2 cellular contexts compared by ENCODE assay signal in the genomic region with DNA sequence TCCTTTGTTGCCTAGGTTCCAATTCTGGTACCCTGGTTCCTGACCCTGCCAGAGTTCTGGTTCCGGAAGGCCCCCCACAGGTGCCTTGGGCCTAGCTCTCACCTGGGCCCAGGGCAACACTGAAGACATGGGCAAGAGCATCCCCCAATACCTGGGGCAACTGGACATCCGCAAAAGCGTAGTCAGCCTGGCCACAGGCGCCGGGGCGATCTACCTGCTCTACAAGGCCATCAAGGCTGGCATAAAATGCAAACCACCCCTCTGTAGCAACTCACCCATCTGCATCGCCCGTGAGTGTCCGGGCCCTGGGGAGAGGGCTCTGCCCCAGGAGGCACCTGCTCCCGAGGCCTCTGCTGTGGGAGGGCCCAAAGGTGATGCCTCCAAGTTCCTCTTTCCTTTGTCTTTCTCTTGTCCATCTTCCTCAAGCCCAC.
A peak's percentile ranks its signal among the peaks of the same experiment; 100 is the strongest.
TF ChIP-seq lines count a peak whose summit lies in the region.

ARMC12 (plus strand) TSS at position 51 of the 431 bp plus-strand sequence; CDS start at position 128, 77 bp downstream.

TF ChIP-seq in SK-N-SH treated with all-trans-retinoic acid at 6 μM for 48 hours, 23 proteins besides CTCF, POLR2A, EP300 and RAD21 (continued from another document):
- TF ChIP-seq, protein P1, sequence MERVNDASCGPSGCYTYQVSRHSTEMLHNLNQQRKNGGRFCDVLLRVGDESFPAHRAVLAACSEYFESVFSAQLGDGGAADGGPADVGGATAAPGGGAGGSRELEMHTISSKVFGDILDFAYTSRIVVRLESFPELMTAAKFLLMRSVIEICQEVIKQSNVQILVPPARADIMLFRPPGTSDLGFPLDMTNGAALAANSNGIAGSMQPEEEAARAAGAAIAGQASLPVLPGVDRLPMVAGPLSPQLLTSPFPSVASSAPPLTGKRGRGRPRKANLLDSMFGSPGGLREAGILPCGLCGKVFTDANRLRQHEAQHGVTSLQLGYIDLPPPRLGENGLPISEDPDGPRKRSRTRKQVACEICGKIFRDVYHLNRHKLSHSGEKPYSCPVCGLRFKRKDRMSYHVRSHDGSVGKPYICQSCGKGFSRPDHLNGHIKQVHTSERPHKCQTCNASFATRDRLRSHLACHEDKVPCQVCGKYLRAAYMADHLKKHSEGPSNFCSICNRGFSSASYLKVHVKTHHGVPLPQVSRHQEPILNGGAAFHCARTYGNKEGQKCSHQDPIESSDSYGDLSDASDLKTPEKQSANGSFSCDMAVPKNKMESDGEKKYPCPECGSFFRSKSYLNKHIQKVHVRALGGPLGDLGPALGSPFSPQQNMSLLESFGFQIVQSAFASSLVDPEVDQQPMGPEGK (CRISPR knock-in tag; IDR thresholded peaks at IDR 0.05; ENCODE audit: borderline replicate concordance), result no peak
- TF ChIP-seq, protein P2, sequence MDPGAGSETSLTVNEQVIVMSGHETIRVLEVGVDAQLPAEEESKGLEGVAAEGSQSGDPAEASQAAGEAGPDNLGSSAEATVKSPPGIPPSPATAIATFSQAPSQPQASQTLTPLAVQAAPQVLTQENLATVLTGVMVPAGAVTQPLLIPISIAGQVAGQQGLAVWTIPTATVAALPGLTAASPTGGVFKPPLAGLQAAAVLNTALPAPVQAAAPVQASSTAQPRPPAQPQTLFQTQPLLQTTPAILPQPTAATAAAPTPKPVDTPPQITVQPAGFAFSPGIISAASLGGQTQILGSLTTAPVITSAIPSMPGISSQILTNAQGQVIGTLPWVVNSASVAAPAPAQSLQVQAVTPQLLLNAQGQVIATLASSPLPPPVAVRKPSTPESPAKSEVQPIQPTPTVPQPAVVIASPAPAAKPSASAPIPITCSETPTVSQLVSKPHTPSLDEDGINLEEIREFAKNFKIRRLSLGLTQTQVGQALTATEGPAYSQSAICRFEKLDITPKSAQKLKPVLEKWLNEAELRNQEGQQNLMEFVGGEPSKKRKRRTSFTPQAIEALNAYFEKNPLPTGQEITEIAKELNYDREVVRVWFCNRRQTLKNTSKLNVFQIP (CRISPR knock-in tag; IDR thresholded peaks at IDR 0.05; ENCODE audit: borderline replicate concordance, low read depth), result no peak
- no peak for TF ChIP-seq ZNF8 (CRISPR knock-in tag; IDR thresholded peaks at IDR 0.05)
- no peak for TF ChIP-seq PPARA (CRISPR knock-in tag; IDR thresholded peaks at IDR 0.05; ENCODE audit: borderline replicate concordance)
- no peak for TF ChIP-seq ZNF70 (CRISPR knock-in tag; IDR thresholded peaks at IDR 0.05)
- no peak for TF ChIP-seq GLIS3 (CRISPR knock-in tag; IDR thresholded peaks at IDR 0.05)
- TF ChIP-seq CSRNP3 (CRISPR knock-in tag; IDR thresholded peaks at IDR 0.05), result no peak

TF ChIP-seq in K562, 482 proteins besides CTCF, POLR2A, EP300 and RAD21 (continued from another document):
- TF ChIP-seq RFX1 (IDR thresholded peaks at IDR 0.05), result no peak
- TF ChIP-seq, protein P3, sequence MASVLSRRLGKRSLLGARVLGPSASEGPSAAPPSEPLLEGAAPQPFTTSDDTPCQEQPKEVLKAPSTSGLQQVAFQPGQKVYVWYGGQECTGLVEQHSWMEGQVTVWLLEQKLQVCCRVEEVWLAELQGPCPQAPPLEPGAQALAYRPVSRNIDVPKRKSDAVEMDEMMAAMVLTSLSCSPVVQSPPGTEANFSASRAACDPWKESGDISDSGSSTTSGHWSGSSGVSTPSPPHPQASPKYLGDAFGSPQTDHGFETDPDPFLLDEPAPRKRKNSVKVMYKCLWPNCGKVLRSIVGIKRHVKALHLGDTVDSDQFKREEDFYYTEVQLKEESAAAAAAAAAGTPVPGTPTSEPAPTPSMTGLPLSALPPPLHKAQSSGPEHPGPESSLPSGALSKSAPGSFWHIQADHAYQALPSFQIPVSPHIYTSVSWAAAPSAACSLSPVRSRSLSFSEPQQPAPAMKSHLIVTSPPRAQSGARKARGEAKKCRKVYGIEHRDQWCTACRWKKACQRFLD (CRISPR knock-in tag; IDR thresholded peaks at IDR 0.05), result no peak
- TF ChIP-seq, protein P4, sequence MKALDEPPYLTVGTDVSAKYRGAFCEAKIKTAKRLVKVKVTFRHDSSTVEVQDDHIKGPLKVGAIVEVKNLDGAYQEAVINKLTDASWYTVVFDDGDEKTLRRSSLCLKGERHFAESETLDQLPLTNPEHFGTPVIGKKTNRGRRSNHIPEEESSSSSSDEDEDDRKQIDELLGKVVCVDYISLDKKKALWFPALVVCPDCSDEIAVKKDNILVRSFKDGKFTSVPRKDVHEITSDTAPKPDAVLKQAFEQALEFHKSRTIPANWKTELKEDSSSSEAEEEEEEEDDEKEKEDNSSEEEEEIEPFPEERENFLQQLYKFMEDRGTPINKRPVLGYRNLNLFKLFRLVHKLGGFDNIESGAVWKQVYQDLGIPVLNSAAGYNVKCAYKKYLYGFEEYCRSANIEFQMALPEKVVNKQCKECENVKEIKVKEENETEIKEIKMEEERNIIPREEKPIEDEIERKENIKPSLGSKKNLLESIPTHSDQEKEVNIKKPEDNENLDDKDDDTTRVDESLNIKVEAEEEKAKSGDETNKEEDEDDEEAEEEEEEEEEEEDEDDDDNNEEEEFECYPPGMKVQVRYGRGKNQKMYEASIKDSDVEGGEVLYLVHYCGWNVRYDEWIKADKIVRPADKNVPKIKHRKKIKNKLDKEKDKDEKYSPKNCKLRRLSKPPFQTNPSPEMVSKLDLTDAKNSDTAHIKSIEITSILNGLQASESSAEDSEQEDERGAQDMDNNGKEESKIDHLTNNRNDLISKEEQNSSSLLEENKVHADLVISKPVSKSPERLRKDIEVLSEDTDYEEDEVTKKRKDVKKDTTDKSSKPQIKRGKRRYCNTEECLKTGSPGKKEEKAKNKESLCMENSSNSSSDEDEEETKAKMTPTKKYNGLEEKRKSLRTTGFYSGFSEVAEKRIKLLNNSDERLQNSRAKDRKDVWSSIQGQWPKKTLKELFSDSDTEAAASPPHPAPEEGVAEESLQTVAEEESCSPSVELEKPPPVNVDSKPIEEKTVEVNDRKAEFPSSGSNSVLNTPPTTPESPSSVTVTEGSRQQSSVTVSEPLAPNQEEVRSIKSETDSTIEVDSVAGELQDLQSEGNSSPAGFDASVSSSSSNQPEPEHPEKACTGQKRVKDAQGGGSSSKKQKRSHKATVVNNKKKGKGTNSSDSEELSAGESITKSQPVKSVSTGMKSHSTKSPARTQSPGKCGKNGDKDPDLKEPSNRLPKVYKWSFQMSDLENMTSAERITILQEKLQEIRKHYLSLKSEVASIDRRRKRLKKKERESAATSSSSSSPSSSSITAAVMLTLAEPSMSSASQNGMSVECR (CRISPR knock-in tag; IDR thresholded peaks at IDR 0.05), result peak; percentile 32; the same call in 1 of the 2 replicates
- TF ChIP-seq ETS1 (conservative IDR thresholded peaks at IDR 0.05; ENCODE audit: control insufficient read depth, low read depth, low read length), result 0 out of 2 replicates have a peak, but pooled peaks have one; percentile 21
- no peak for TF ChIP-seq DDX20 (tag; IDR thresholded peaks at IDR 0.05; ENCODE audit: low read depth)
- TF ChIP-seq HDAC8 (tag; IDR thresholded peaks at IDR 0.05), result no peak
- TF ChIP-seq ZNF444 (CRISPR knock-in tag; IDR thresholded peaks at IDR 0.05), result no peak
- 0 out of 2 replicates have a peak, but pooled peaks have one; percentile 37 for TF ChIP-seq PRMT5 (CRISPR knock-in tag; IDR thresholded peaks at IDR 0.05)
- no peak for TF ChIP-seq NR2F6 (CRISPR knock-in tag; IDR thresholded peaks at IDR 0.05)
- 0 out of 2 replicates have a peak, but pooled peaks have one; percentile 30 for TF ChIP-seq MAX (CRISPR knock-in tag; IDR thresholded peaks at IDR 0.05)
- TF ChIP-seq STAT6 (CRISPR knock-in tag; IDR thresholded peaks at IDR 0.05), result no peak
- no peak for TF ChIP-seq ZNF449 (CRISPR knock-in tag; IDR thresholded peaks at IDR 0.05)
